In the genomic region with DNA sequence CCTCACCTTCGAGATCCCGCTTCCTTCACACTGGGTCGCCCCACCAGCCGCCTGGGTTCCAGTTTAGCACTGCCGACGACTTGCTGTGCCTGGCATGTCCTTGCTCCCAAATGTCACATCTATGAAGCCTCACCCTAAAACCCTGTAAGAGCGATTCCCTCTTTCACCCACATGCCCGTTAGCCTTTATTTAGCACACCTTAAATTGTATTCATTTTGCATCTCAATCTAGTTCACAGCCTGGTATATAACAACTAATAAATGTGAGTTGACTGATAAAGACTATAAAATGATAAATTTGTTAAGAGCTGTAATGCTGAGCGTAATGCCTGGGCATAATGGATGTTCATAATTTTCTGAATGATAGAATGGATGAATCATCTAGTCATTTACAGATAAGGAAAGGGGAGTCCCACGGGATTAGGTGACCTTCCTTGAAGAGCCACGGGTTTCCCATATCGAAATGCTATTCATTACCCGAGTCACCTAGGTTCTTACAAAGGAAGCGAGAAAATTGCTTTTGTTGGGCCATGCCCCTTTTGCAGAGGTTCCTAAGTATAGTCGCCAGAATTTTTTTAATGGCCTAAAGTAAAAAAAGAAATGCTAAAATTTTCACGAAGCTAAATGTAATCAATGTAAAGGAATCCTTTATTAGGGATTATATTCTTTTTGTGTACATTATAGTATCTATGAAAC, we compare ENCODE assay signal across 8 cellular contexts. TPM values are rescaled to one million over a fixed set of nuclear protein-coding genes. Genes with fewer than 3 reads are reported as not detected.
DNase-seq lines count a peak whose midpoint lies in the region; ATAC-seq and TF ChIP-seq lines count a peak whose summit lies in the region.

No MANE protein-coding gene starts in this region.

- no peak for TF ChIP-seq POLR2A in stomach (IDR thresholded peaks at IDR 0.05)

- H3K4me3 ChIP-seq in left ventricle myocardium inferior = peak overlapping the region; percentile 79
- H3K4me3 ChIP-seq in WERI-Rb-1 (ENCODE audit: low read depth, low read length) = peak overlapping the region; percentile 79
- peak overlapping the region; percentile 33 for H3K4me3 ChIP-seq in hepatocyte
- H3K4me3 ChIP-seq in stomach = peak overlapping the region; percentile 69 to 86 (median 77)

- H3K36me3 ChIP-seq in left ventricle myocardium inferior (no peaks in the 10 kb centered on the region), WERI-Rb-1 (peaks cover 9% of the 10 kb centered on the region), hepatocyte (replicated peaks; ENCODE audit: insufficient read depth, low read depth) (no peaks in the 10 kb centered on the region), stomach (no peaks in the 10 kb centered on the region)

- TF ChIP-seq CTCF in left ventricle myocardium inferior (IDR thresholded peaks at IDR 0.05; ENCODE audit: borderline replicate concordance) (no peak), WERI-Rb-1 (IDR thresholded peaks at IDR 0.05; ENCODE audit: low read depth, low read length) (no peak), hepatocyte (IDR thresholded peaks at IDR 0.05; ENCODE audit: poor library complexity) (no peak), stomach (IDR thresholded peaks at IDR 0.05) (no peak)

- WGBS in hepatocyte (ENCODE audit: low lambda C conversion rate, missing lambda C conversion rate) = 15% methylated on average over 16 of the region's 16 CpGs
- 11 to 25% (median 13%) methylated on average over 12 to 16 of the region's 16 CpGs for WGBS in stomach, 5 donors

- DNase-seq in left ventricle myocardium inferior (no peak), Right ventricle myocardium inferior (ENCODE audit: missing footprints) (no peak), WERI-Rb-1 (no peak), hepatocyte (ENCODE audit: low spot score) (peak; percentile 18), stomach (no peak), SKM-1 treated with dmso at 0.1 percent for 144 hours (lab: John Stamatoyannopoulos, UW; ENCODE audit: unreplicated experiment) (no peak)

- H3K27me3 ChIP-seq in left ventricle myocardium inferior (ENCODE audit: low read depth) = no peaks in the 10 kb centered on the region
- H3K27me3 ChIP-seq in WERI-Rb-1 (ENCODE audit: insufficient read depth, low read depth, severe bottlenecking) = no peaks in the 10 kb centered on the region
- no peaks in the 10 kb centered on the region for H3K27me3 ChIP-seq in hepatocyte
- H3K27me3 ChIP-seq in stomach = peaks cover 0 to 10% (median 0%) of the 10 kb centered on the region in 3 donors

- peaks cover 27% of the 10 kb centered on the region for H3K4me1 ChIP-seq in left ventricle myocardium inferior
- peaks cover 6% of the 10 kb centered on the region for H3K4me1 ChIP-seq in hepatocyte (ENCODE audit: insufficient read depth)
- H3K4me1 ChIP-seq in stomach = peaks cover 0 to 30% (median 14%) of the 10 kb centered on the region in 4 donors

- intact Hi-C loops in left ventricle myocardium inferior (cut with micrococcal nuclease) = no loop called here
- intact Hi-C loops in Right ventricle myocardium inferior (cut with DNase I) = loop anchor here (10.0 kb wide), 1 partner anchor 119 kb away; no protein-coding TSS in a partner anchor
- intact Hi-C loops in stomach (cut with DNase I; ENCODE audit: low total_unique reads) = no loop called here

- H3K4me2 ChIP-seq in hepatocyte = peak overlapping the region; percentile 92

- H4K20me1 ChIP-seq in hepatocyte (ENCODE audit: insufficient read depth, poor library complexity, severe bottlenecking) = no peaks in the 10 kb centered on the region

- ATAC-seq in Right ventricle myocardium inferior (no peak), HG02588 (IDR thresholded peaks at IDR 0.05; ENCODE audit: unreplicated experiment) (no peak), GM18909 (IDR thresholded peaks at IDR 0.05; ENCODE audit: poor library complexity, unreplicated experiment) (no peak)

- H3K9me2 ChIP-seq in hepatocyte (replicated peaks; ENCODE audit: insufficient read depth) = no peaks in the 10 kb centered on the region

- H3K27ac ChIP-seq in left ventricle myocardium inferior (replicated peaks) = peak overlapping the region; percentile 96
- H3K27ac ChIP-seq in WERI-Rb-1 = peak overlapping the region; percentile 77
- H3K27ac ChIP-seq in hepatocyte = peak overlapping the region; percentile 78
- H3K27ac ChIP-seq in stomach = peak overlapping the region; percentile 79 to 97 (median 85)

- no peaks in the 10 kb centered on the region for H3K9me3 ChIP-seq in left ventricle myocardium inferior (replicated peaks)
- no peaks in the 10 kb centered on the region for H3K9me3 ChIP-seq in WERI-Rb-1 (ENCODE audit: severe bottlenecking)
- no peaks in the 10 kb centered on the region for H3K9me3 ChIP-seq in hepatocyte (ENCODE audit: low read depth)
- no peaks in the 10 kb centered on the region for H3K9me3 ChIP-seq in stomach

- no peak for TF ChIP-seq EP300 in stomach (IDR thresholded peaks at IDR 0.05)

- H2AFZ ChIP-seq in hepatocyte = peak overlapping the region; percentile 61

- peaks cover 24% of the 10 kb centered on the region for H3K79me2 ChIP-seq in hepatocyte

RNA-seq across cellular contexts. Expression of a gene that starts 1.1 kb away (rescaled TPM):
- total RNA-seq in left ventricle myocardium inferior (143 TPM), Right ventricle myocardium inferior (154 TPM), hepatocyte (64.9 and 69.2 TPM in 2 replicates), stomach (100 to 1,000 TPM in 1 of 5 donors, 10 to 100 TPM in 3, 1 to 10 TPM in 1; 8.1 to 146 (median 53.6) TPM)
- polyA plus RNA-seq in hepatocyte (29.0 and 36.9 TPM in 2 replicates), stomach (10 to 100 TPM; 12.1 to 15.8 (median 14.9) TPM)
